Comparison of ENCODE assay signal across 10 cellular contexts in genomic region chr1:36349839-36350238, GRCh38. TPM values are rescaled to one million over a fixed set of nuclear protein-coding genes. Genes with fewer than 3 reads are reported as not detected.
A peak's percentile ranks its signal among the peaks of the same experiment; 100 is the strongest.
DNase-seq lines count a peak whose midpoint lies in the region; ATAC-seq, FAIRE-seq and TF ChIP-seq lines count a peak whose summit lies in the region.
"Had no signal": no experiment of that assay in that cellular context is flagged by ENCODE, and none has a peak within 500 bp of the region (broad histone marks: within the 10 kb centered on the region; RNA-seq: fewer than 3 reads in every experiment).

No MANE protein-coding gene starts in this region.

- H3K9me3 ChIP-seq in HEK293 (ENCODE audit: control insufficient read depth, insufficient read depth, low read depth, low read length) = no peaks in the 10 kb centered on the region
- H3K9me3 ChIP-seq in astrocyte (ENCODE audit: insufficient read depth, low read depth, low read length) = no peaks in the 10 kb centered on the region
- H3K9me3 ChIP-seq in heart left ventricle = no peaks in the 10 kb centered on the region
- no peaks in the 10 kb centered on the region for H3K9me3 ChIP-seq in smooth muscle cell (replicated peaks; ENCODE audit: low read depth)
- no peaks in the 10 kb centered on the region for H3K9me3 ChIP-seq in SJCRH30 (replicated peaks)

- H3K79me2 ChIP-seq in astrocyte (ENCODE audit: insufficient read depth, low read length) (no peaks in the 10 kb centered on the region), smooth muscle cell (ENCODE audit: low read depth) (peaks cover 3% of the 10 kb centered on the region)

- CTCF ChIA-PET in HEK293 (lab: Yijun Ruan, JAX) = interaction anchor here (0.6 kb wide), 1 partner anchor 494 kb away, joined by 3 read pairs; no protein-coding TSS in a partner anchor

- H3K4me3 ChIP-seq in HEK293 (ENCODE audit: low read depth, low read length) (no peak overlapping the region), astrocyte (ENCODE audit: insufficient read depth, low read depth, low read length) (no peak overlapping the region), heart left ventricle (no peak overlapping the region), smooth muscle cell (no peak overlapping the region), SJCRH30 (no peak overlapping the region)

- TF ChIP-seq POLR2A in heart left ventricle (IDR thresholded peaks at IDR 0.05) = no peak

- H3K4me1 Mint-ChIP-seq in astrocyte (ENCODE audit: low read depth, unreplicated experiment) = peaks cover 54% of the 10 kb centered on the region

- no peak for FAIRE-seq in astrocyte (lab: Jason Lieb, UNC)

- H4K20me1 ChIP-seq in astrocyte (ENCODE audit: insufficient read depth, low read length) (no peaks in the 10 kb centered on the region), smooth muscle cell (ENCODE audit: low read depth) (no peaks in the 10 kb centered on the region)

- H3K36me3 Mint-ChIP-seq in astrocyte (ENCODE audit: low read depth, unreplicated experiment) = peaks cover 42% of the 10 kb centered on the region

- H3K36me3 ChIP-seq in HEK293 (ENCODE audit: control insufficient read depth in 2 of 2, insufficient read depth in 1 of 2, low read length in 2 of 2) (peaks cover 0 to 93% of the 10 kb centered on the region in 2 experiments; a peak in 2 of 3 replicates), astrocyte (ENCODE audit: insufficient read depth, low read length) (peaks cover 27% of the 10 kb centered on the region), heart left ventricle (peaks cover 0 to 85% (median 67%) of the 10 kb centered on the region in 9 donors), smooth muscle cell (ENCODE audit: low read depth) (no peaks in the 10 kb centered on the region), SJCRH30 (0 out of 2 replicates have a peak, but pooled peaks cover 2% of the 10 kb centered on the region)

- peak in 3 of 4 donors; percentile 32 to 68 (median 41) for ATAC-seq in heart left ventricle
- no peak for ATAC-seq in GM19467 (IDR thresholded peaks at IDR 0.05; ENCODE audit: unreplicated experiment)

- POLR2A ChIA-PET in HEK293 (lab: Yijun Ruan, JAX) = no interaction called here

- WGBS in heart left ventricle, 4 donors = 49 to 69% (median 53%) methylated on average over 13 to 16 of the region's 16 CpGs
- WGBS in smooth muscle cell (ENCODE audit: low lambda C conversion rate) = 91% methylated on average over 16 of the region's 16 CpGs

- peaks cover 19% of the 10 kb centered on the region for H3F3A ChIP-seq in smooth muscle cell (ENCODE audit: low read depth)

- no peaks in the 10 kb centered on the region for H3K27me3 Mint-ChIP-seq in astrocyte (ENCODE audit: low read depth, unreplicated experiment)
- H3K27me3 Mint-ChIP-seq: brain had no signal

- DNase-seq in astrocyte (ENCODE audit: low read depth) (peak; percentile 32), heart left ventricle (peak in 2 of 5 donors; percentile 37 to 61), smooth muscle cell (lab: John Stamatoyannopoulos, UW; ENCODE audit: unreplicated experiment) (no peak), medulla oblongata (ENCODE audit: extremely low spot score) (no peak), OCI-M1 (lab: John Stamatoyannopoulos, UW) (no peak), SJCRH30 (no peak)
- DNase-seq: DMS 273 treated with DMSO at 0.1 percent for 48 hours had no signal

- no peaks in the 10 kb centered on the region for H3K9me3 Mint-ChIP-seq in astrocyte (ENCODE audit: unreplicated experiment)
- H3K9me3 Mint-ChIP-seq: brain had no signal

- TF ChIP-seq CTCF in HEK293 (tag by site-specific recombination; IDR thresholded peaks at IDR 0.05) (no peak), astrocyte (IDR thresholded peaks at IDR 0.05; ENCODE audit: insufficient read depth, low read depth, low read length) (no peak), heart left ventricle (IDR thresholded peaks at IDR 0.05) (no peak), smooth muscle cell (IDR thresholded peaks at IDR 0.05; ENCODE audit: borderline replicate concordance, insufficient read depth, poor library complexity, severe bottlenecking) (no peak)

- H3K4me3 Mint-ChIP-seq in astrocyte (ENCODE audit: unreplicated experiment) = no peak overlapping the region

- H3K4me1 ChIP-seq in HEK293 (ENCODE audit: control insufficient read depth, insufficient read depth, low read length) = no peaks in the 10 kb centered on the region
- H3K4me1 ChIP-seq in astrocyte (ENCODE audit: insufficient read depth, low read length) = peaks cover 47% of the 10 kb centered on the region
- peaks cover 0 to 44% (median 28%) of the 10 kb centered on the region in 12 donors for H3K4me1 ChIP-seq in heart left ventricle
- peaks cover 30% of the 10 kb centered on the region for H3K4me1 ChIP-seq in smooth muscle cell (ENCODE audit: low read depth)
- peaks cover 27% of the 10 kb centered on the region for H3K4me1 ChIP-seq in SJCRH30

- peak overlapping the region; percentile 83 for H3K4me2 ChIP-seq in astrocyte (ENCODE audit: low read length)
- H3K4me2 ChIP-seq in smooth muscle cell = peak overlapping the region; percentile 83

- intact Hi-C loops in heart left ventricle (cut with DNase I) = no loop called here

- peak overlapping the region; percentile 100 for H3K27ac Mint-ChIP-seq in astrocyte (ENCODE audit: unreplicated experiment)

- H2AFZ ChIP-seq in astrocyte (ENCODE audit: low read depth, low read length) (no peak overlapping the region), smooth muscle cell (ENCODE audit: low read depth) (no peak overlapping the region)

- H3K27me3 ChIP-seq in astrocyte (ENCODE audit: insufficient read depth, low read length) (no peaks in the 10 kb centered on the region), heart left ventricle (no peaks in the 10 kb centered on the region), smooth muscle cell (ENCODE audit: low read depth) (no peaks in the 10 kb centered on the region), SJCRH30 (no peaks in the 10 kb centered on the region)

- H3K27ac ChIP-seq in HEK293 (ENCODE audit: extremely low read depth, low read depth, low read length) = no peak overlapping the region
- H3K27ac ChIP-seq in astrocyte (ENCODE audit: low read depth, low read length) = peak overlapping the region; percentile 98
- H3K27ac ChIP-seq in heart left ventricle = peak overlapping the region in 11 of 12 donors; percentile 46 to 82 (median 66)
- H3K27ac ChIP-seq in smooth muscle cell (ENCODE audit: low read depth) = peak overlapping the region; percentile 100
- H3K27ac ChIP-seq in SJCRH30 = no peak overlapping the region; the same call in 1 of the 2 replicates

- H3K9ac ChIP-seq in astrocyte (ENCODE audit: low read length) (peak overlapping the region; percentile 84), smooth muscle cell (ENCODE audit: low read depth) (peak overlapping the region; percentile 96)

TF ChIP-seq in HEK293, 187 proteins besides CTCF, POLR2A, EP300 and RAD21:
- TF ChIP-seq ZNF394 (tag by site-specific recombination; IDR thresholded peaks at IDR 0.05; ENCODE audit: borderline replicate concordance) (peak; percentile 49; the same call in 1 of the 2 replicates), ZNF747 (tag by site-specific recombination; IDR thresholded peaks at IDR 0.05) (no peak), ZNF350 (tag by site-specific recombination; IDR thresholded peaks at IDR 0.05) (no peak), ZNF248 (tag by site-specific recombination; IDR thresholded peaks at IDR 0.05) (no peak)

RNA-seq across cellular contexts. Expression of gene EVA1B, which starts 26.4 kb away (rescaled TPM):
- total RNA-seq in astrocyte (57.3 and 63.0 TPM in 2 replicates), heart left ventricle (10 to 100 TPM in 6 of 9 donors, 1 to 10 TPM in 3; 5.9 to 42.3 (median 10.8) TPM), smooth muscle cell (49.8 and 88.7 TPM in 2 replicates)
- polyA plus RNA-seq in heart left ventricle (10 to 100 TPM; 13.6 to 21.4 TPM), smooth muscle cell (164 and 182 TPM in 2 replicates)
- total RNA-seq in SJCRH30 (2014; rRNA removed; shearing (Covaris generic)) = 5.8 and 6.9 TPM in 2 replicates

RNA-seq across cellular contexts. Expression of gene STK40, which starts 35.9 kb away (rescaled TPM):
- total RNA-seq in astrocyte (69.6 and 71.1 TPM in 2 replicates), heart left ventricle (100 to 1,000 TPM in 1 of 9 donors, 10 to 100 TPM in 8; 50.4 to 114 (median 59.4) TPM), smooth muscle cell (7.2 and 8.4 TPM in 2 replicates)
- polyA plus RNA-seq in heart left ventricle (10 to 100 TPM; 27.9 to 75.2 TPM), smooth muscle cell (18.8 and 28.3 TPM in 2 replicates)
- total RNA-seq in SJCRH30 (2014; rRNA removed; shearing (Covaris generic)) = 30.3 and 33.7 TPM in 2 replicates

RNA-seq across cellular contexts. Expression of gene SH3D21, which starts 43.7 kb away (rescaled TPM):
- total RNA-seq in astrocyte = 13.6 and 16.3 TPM in 2 replicates
- total RNA-seq in heart left ventricle = 1 to 10 TPM in 5 of 9 donors, under 1 TPM in 4; 0.38 to 3.1 (median 1.4) TPM
- polyA plus RNA-seq in heart left ventricle = 1 to 10 TPM in 1 of 2 donors, under 1 TPM in 1; 0.72 to 2.2 TPM
- total RNA-seq in smooth muscle cell = 12.0 and 16.4 TPM in 2 replicates
- 6.9 and 8.2 TPM in 2 replicates for polyA plus RNA-seq in smooth muscle cell
- 0.48 and 1.4 TPM in 2 replicates for total RNA-seq in SJCRH30 (2014; rRNA removed; shearing (Covaris generic))

RNA-seq across cellular contexts. Expression of gene LSM10, which starts 47.9 kb away (rescaled TPM):
- 48.9 and 53.5 TPM in 2 replicates for total RNA-seq in astrocyte
- 10 to 100 TPM; 39.1 to 68.7 (median 49.7) TPM for total RNA-seq in heart left ventricle
- 10 to 100 TPM; 72.7 to 95.9 TPM for polyA plus RNA-seq in heart left ventricle
- total RNA-seq in smooth muscle cell = 6.9 and 12.2 TPM in 2 replicates
- polyA plus RNA-seq in smooth muscle cell = 59.4 and 72.9 TPM in 2 replicates
- 14.6 and 15.4 TPM in 2 replicates for total RNA-seq in SJCRH30 (2014; rRNA removed; shearing (Covaris generic))

Comparison
In these comparisons a context has a peak if more than half of its experiments do, and no peak if none do; other contexts are left out.
1. H3K27ac ChIP-seq: peak in astrocyte (single experiment), heart left ventricle (11 of 12) and smooth muscle cell (single experiment); none in HEK293 (single experiment) and SJCRH30 (single experiment).